ENCODE assay signal across 29 cellular contexts in the genomic region with DNA sequence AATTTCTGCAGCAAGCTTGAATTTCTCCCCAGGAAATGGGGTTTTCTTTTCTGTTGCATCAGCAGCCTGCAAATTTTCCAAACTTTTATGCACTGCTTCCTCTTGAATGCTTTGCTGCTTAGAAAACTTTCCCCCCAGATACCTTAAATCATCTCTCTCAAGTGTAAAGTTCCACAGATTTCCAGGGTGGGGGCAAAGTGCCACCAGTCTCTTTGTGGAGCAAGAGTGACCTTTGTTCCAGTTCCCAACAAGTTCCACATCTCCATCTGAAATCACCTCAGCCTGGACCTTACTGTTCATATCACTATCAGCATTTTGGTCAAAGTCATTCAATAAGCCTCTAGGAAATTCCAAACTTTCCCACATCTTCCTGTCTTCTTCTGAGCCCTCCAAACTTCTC.
DNase-seq lines count a peak whose midpoint lies in the region; ATAC-seq, FAIRE-seq and TF ChIP-seq lines count a peak whose summit lies in the region.
"Had no signal": no experiment of that assay in that cellular context is flagged by ENCODE, and none has a peak within 500 bp of the region (broad histone marks: within the 10 kb centered on the region; RNA-seq: fewer than 3 reads in every experiment).

No MANE protein-coding gene starts in this region.

- no peak overlapping the region for H3K18ac ChIP-seq in H9 (ENCODE audit: insufficient read length, low read depth, low read length)

- no peak overlapping the region for H3K4me3 ChIP-seq in adipocyte (ENCODE audit: low read length)
- no peak overlapping the region for H3K4me3 ChIP-seq in fibroblast of the aortic adventitia (ENCODE audit: low read depth, low read length)
- no peak overlapping the region for H3K4me3 ChIP-seq in prostate gland
- H3K4me3 ChIP-seq: GM23338, K562 had no signal

- H3K14ac ChIP-seq in H9 (ENCODE audit: insufficient read depth, low read length) = no peak overlapping the region

- no peak overlapping the region for H3K56ac ChIP-seq in H9 (ENCODE audit: insufficient read length, low read depth, low read length)

- no peaks in the 10 kb centered on the region for H3K79me1 ChIP-seq in H9 (ENCODE audit: insufficient read depth, low read depth, low read length, poor library complexity, severe bottlenecking)

- peak; percentile 20 for FAIRE-seq in urothelium cell line (lab: Jason Lieb, UNC)
- FAIRE-seq: GM12892, K562 had no signal

- H2BK12ac ChIP-seq in H9 (ENCODE audit: insufficient read length, low read depth, low read length) = no peak overlapping the region

- H3T11ph ChIP-seq in H9 (ENCODE audit: low read length) = no peak overlapping the region

- H3K27me3 ChIP-seq in H9 (ENCODE audit: insufficient read depth, low read length) = no peaks in the 10 kb centered on the region
- no peaks in the 10 kb centered on the region for H3K27me3 ChIP-seq in adipocyte (replicated peaks; ENCODE audit: control insufficient read depth, insufficient read depth, low read length)
- no peaks in the 10 kb centered on the region for H3K27me3 ChIP-seq in prostate gland (replicated peaks; ENCODE audit: insufficient read depth)

- H3K27me3 Mint-ChIP-seq in H9 (ENCODE audit: low read depth) = no peaks in the 10 kb centered on the region
- no peaks in the 10 kb centered on the region for H3K27me3 Mint-ChIP-seq in activated naive CD4-positive, alpha-beta T cell treated with anti-CD3 and anti-CD28 coated beads, Interleukin-2, amount 10 ng/mL, durations not matched to agents 7 days and 5 days
- H3K27me3 Mint-ChIP-seq: B cell, T-cell had no signal

- TF ChIP-seq CTCF in H9 (conservative IDR thresholded peaks at IDR 0.05) (no peak), fibroblast of the aortic adventitia (IDR thresholded peaks at IDR 0.05; ENCODE audit: insufficient read depth, low read length) (no peak), prostate gland (IDR thresholded peaks at IDR 0.05) (no peak)

- no peak for ATAC-seq in HG03025 (IDR thresholded peaks at IDR 0.05; ENCODE audit: low FRiP score, unreplicated experiment)
- ATAC-seq: CD8-positive, alpha-beta T cell; GM23338; K562; PC-3; Right ventricle myocardium inferior; T-cell had no signal

- H3K9ac ChIP-seq in H9 (ENCODE audit: extremely low read depth, insufficient read length, low read length) = no peak overlapping the region
- no peak overlapping the region for H3K9ac ChIP-seq in adipocyte (ENCODE audit: low read length)

- no peak overlapping the region for H3K4ac ChIP-seq in H9 (ENCODE audit: low read depth, low read length)

- no peak overlapping the region for H4K5ac ChIP-seq in H9 (ENCODE audit: insufficient read length, low read depth, low read length)

- no peak overlapping the region for H2BK5ac ChIP-seq in H9 (ENCODE audit: insufficient read length, low read length)

- no peak overlapping the region for H2AFZ ChIP-seq in H9 (ENCODE audit: low read length)
- H2AFZ ChIP-seq: GM23338 had no signal

- H3K4me1 ChIP-seq in H9 (ENCODE audit: insufficient read depth, low read length) = no peaks in the 10 kb centered on the region
- H3K4me1 ChIP-seq in adipocyte (ENCODE audit: control insufficient read depth, insufficient read depth, low read length) = peaks cover 15% of the 10 kb centered on the region
- no peaks in the 10 kb centered on the region for H3K4me1 ChIP-seq in prostate gland (replicated peaks)
- H3K4me1 ChIP-seq: Caco-2 had no signal

- no peak overlapping the region for H2BK120ac ChIP-seq in H9 (ENCODE audit: low read depth, low read length, poor library complexity, severe bottlenecking)

- H3K27ac ChIP-seq in H9 (ENCODE audit: insufficient read length, low read depth, low read length) (no peak overlapping the region), prostate gland (no peak overlapping the region)
- H3K27ac ChIP-seq: C4-2B had no signal

- CTCF ChIA-PET in activated naive CD4-positive, alpha-beta T cell treated with anti-CD3 and anti-CD28 coated beads, Interleukin-2, amount 10 ng/mL, durations not matched to agents 7 days and 5 days (lab: Charles Lee) = no interaction called here

- no peak overlapping the region for H4K8ac ChIP-seq in H9 (replicated peaks; ENCODE audit: insufficient read length, low read depth, low read length)

- no peak overlapping the region for H3K4me3 Mint-ChIP-seq in H9
- H3K4me3 Mint-ChIP-seq in activated naive CD4-positive, alpha-beta T cell treated with anti-CD3 and anti-CD28 coated beads, Interleukin-2, amount 10 ng/mL, durations not matched to agents 7 days and 5 days = no peak overlapping the region
- H3K4me3 Mint-ChIP-seq: B cell; CD8-positive, alpha-beta T cell; GM23338; T-cell had no signal

- H2BK20ac ChIP-seq in H9 (ENCODE audit: low read depth, low read length, poor library complexity, severe bottlenecking) = no peak overlapping the region

- H3K23me2 ChIP-seq in H9 (ENCODE audit: insufficient read length, low read depth, low read length, poor library complexity, severe bottlenecking) = no peaks in the 10 kb centered on the region

- no peak for DNase-seq in H9
- peak; percentile 12 for DNase-seq in adipocyte (ENCODE audit: low read depth)
- peak; percentile 54 for DNase-seq in fibroblast of the aortic adventitia (ENCODE audit: low read depth)
- no peak for DNase-seq in urothelium cell line (ENCODE audit: low spot score)
- DNase-seq in activated naive CD4-positive, alpha-beta T cell treated with anti-CD3 and anti-CD28 coated beads, Interleukin-2, amount 10 ng/mL, durations not matched to agents 7 days and 5 days = no peak
- DNase-seq in prostate gland (ENCODE audit: low spot score) = no peak
- DNase-seq: Caco-2; CD8-positive, alpha-beta T cell; DMS 273 treated with DMSO at 0.1 percent for 48 hours; DMS79; HCEC 1CT; Kasumi-1; NCI-H1092 treated with DMSO at 0.1 percent for 48 hours; NCI-H1436; NCI-H187; NCI-H2081 treated with DMSO at 0.1 percent for 48 hours; NCI-H2171 treated with DMSO at 0.1 percent for 48 hours; NCI-H524; NCI-H774; NK-92 treated with Interleukin-12 subunit alpha and Interleukin-12 subunit beta, amount 100 ng/mL, for 24 hours; PC-3; T-cell had no signal

- peaks cover 22 to 26% of the 10 kb centered on the region in 2 experiments for H3K9me3 Mint-ChIP-seq in H9
- peaks cover 5% of the 10 kb centered on the region for H3K9me3 Mint-ChIP-seq in activated naive CD4-positive, alpha-beta T cell treated with anti-CD3 and anti-CD28 coated beads, Interleukin-2, amount 10 ng/mL, durations not matched to agents 7 days and 5 days
- H3K9me3 Mint-ChIP-seq: CD8-positive, alpha-beta T cell had no signal

- H3K4me2 ChIP-seq in H9 (ENCODE audit: insufficient read depth, insufficient read length, low read length) = no peak overlapping the region
- H3K4me2 ChIP-seq: GM23338 had no signal

- H3K79me2 ChIP-seq in H9 (ENCODE audit: insufficient read depth, low read length) = no peaks in the 10 kb centered on the region

- TF ChIP-seq POLR2A in prostate gland (IDR thresholded peaks at IDR 0.05) = no peak

- intact Hi-C loops in prostate gland (cut with DNase I) = no loop called here

- H4K20me1 ChIP-seq in H9 (ENCODE audit: control insufficient read depth, insufficient read depth, insufficient read length) = no peaks in the 10 kb centered on the region

- H3K27ac Mint-ChIP-seq in H9 = peak overlapping the region in 2 of 3 experiments; percentile 53 to 68; a peak in 2 of 7 replicates
- no peak overlapping the region for H3K27ac Mint-ChIP-seq in activated naive CD4-positive, alpha-beta T cell treated with anti-CD3 and anti-CD28 coated beads, Interleukin-2, amount 10 ng/mL, durations not matched to agents 7 days and 5 days
- H3K27ac Mint-ChIP-seq: B cell; CD8-positive, alpha-beta T cell; GM23338; T-cell had no signal

- H3K4me1 Mint-ChIP-seq in H9 = peaks cover 3% of the 10 kb centered on the region in 2 experiments; a peak in 3 of 4 replicates
- no peaks in the 10 kb centered on the region for H3K4me1 Mint-ChIP-seq in activated naive CD4-positive, alpha-beta T cell treated with anti-CD3 and anti-CD28 coated beads, Interleukin-2, amount 10 ng/mL, durations not matched to agents 7 days and 5 days
- H3K4me1 Mint-ChIP-seq: B cell, T-cell had no signal

- no peak overlapping the region for H4K91ac ChIP-seq in H9 (ENCODE audit: insufficient read length, low read depth, low read length)

- peaks cover 15 to 21% (median 17%) of the 10 kb centered on the region in 3 experiments for H3K36me3 Mint-ChIP-seq in H9 (ENCODE audit: insufficient read depth in 1 of 3, low read depth in 3 of 3)
- no peaks in the 10 kb centered on the region for H3K36me3 Mint-ChIP-seq in activated naive CD4-positive, alpha-beta T cell treated with anti-CD3 and anti-CD28 coated beads, Interleukin-2, amount 10 ng/mL, durations not matched to agents 7 days and 5 days
- H3K36me3 Mint-ChIP-seq: CD8-positive, alpha-beta T cell; T-cell had no signal

- H3K23ac ChIP-seq in H9 (ENCODE audit: insufficient read length, low read depth, low read length) = no peak overlapping the region

- H3K36me3 ChIP-seq in adipocyte (ENCODE audit: control insufficient read depth, insufficient read depth, low read length, severe bottlenecking) = no peaks in the 10 kb centered on the region
- no peaks in the 10 kb centered on the region for H3K36me3 ChIP-seq in prostate gland

- no peaks in the 10 kb centered on the region for H3K9me3 ChIP-seq in H9 (ENCODE audit: control insufficient read depth, low read depth, low read length)
- no peaks in the 10 kb centered on the region for H3K9me3 ChIP-seq in adipocyte (ENCODE audit: control insufficient read depth, low read length)
- no peaks in the 10 kb centered on the region for H3K9me3 ChIP-seq in prostate gland

- H2BK15ac ChIP-seq in H9 (ENCODE audit: low read depth, low read length) = no peak overlapping the region

- H2AK5ac ChIP-seq in H9 (ENCODE audit: insufficient read length, low read length) = no peak overlapping the region

Comparison
In these comparisons a context has a peak if more than half of its experiments do, and no peak if none do; other contexts are left out.
1. DNase-seq: peak in adipocyte (single experiment) and fibroblast of the aortic adventitia (single experiment); none in H9 (single experiment), urothelium cell line (single experiment), activated naive CD4-positive, alpha-beta T cell treated with anti-CD3 and anti-CD28 coated beads, Interleukin-2, amount 10 ng/mL, durations not matched to agents 7 days and 5 days (single experiment) and prostate gland (single experiment).